ENCODE assay signal across 8 cellular contexts in the genomic region with DNA sequence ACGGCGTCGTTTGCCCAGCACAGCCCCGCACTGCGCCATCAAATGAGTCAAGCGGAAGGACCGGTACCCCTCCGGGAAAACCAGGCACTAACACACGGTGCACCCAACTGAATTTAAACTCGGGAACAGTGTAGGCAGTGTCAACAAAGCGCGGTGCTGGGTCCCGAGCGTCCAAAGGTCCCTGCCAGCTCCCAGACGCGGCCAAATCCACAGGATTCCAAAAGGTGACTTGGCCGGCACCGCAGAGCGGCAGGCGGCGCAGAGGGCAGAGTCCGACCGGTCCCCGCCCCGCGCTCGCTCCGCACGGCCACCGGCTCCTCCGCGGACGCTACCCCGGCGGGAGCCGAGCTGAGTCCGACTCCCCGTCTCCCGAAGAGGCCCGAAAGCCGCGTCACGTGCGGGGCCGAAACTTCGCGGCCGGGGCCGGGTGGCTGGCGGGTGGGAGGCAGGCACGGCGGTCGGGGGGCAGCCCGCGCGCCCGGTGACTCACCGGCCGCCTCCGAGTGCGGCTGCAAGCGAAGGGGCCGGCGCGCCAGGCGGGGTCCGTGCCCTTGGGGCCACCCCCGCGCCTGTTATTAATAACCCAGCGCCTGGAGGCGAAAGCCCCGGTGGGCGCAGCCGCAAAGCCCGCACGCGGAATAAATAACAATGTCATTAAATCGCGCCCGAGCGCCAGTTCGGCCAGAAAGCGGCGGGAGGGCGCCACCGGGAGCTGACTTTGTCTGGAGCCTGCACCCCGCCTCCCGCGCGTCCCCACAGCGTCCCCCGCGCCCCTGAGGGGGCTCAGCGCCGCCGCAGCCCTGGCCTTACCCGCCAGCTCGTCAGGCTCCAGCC. TPM values are rescaled to one million over a fixed set of nuclear protein-coding genes. Genes with fewer than 3 reads are reported as not detected.
DNase-seq lines count a peak whose midpoint lies in the region; ATAC-seq, FAIRE-seq and TF ChIP-seq lines count a peak whose summit lies in the region.

No MANE protein-coding gene starts in this region.

- no peak overlapping the region for H3K27ac Mint-ChIP-seq in activated CD8-positive, alpha-beta T cell treated with anti-CD3 and anti-CD28 coated beads for 36 hours

- ATAC-seq in HG02759 (IDR thresholded peaks at IDR 0.05; ENCODE audit: unreplicated experiment) (peak; percentile 47), mucosa of descending colon (peak; percentile 86)
- ATAC-seq in activated CD8-positive, alpha-beta T cell treated with anti-CD3 and anti-CD28 coated beads for 36 hours: peak; percentile 47

- H3K27ac ChIP-seq in esophagus muscularis mucosa (replicated peaks in 1 of 4) (peak overlapping the region; percentile 95 to 98 (median 96)), subcutaneous abdominal adipose tissue (ENCODE audit: low read depth, low read length) (peak overlapping the region; percentile 98)

- TF ChIP-seq EP300 in esophagus muscularis mucosa (IDR thresholded peaks at IDR 0.05): no peak

- DNase-seq in ACHN: peak; percentile 85
- peak; percentile 45 for DNase-seq in GM12891 (ENCODE audit: insufficient read length, low spot score)
- peak; percentile 41 to 93 (median 89) for DNase-seq in NCI-H1417 (lab: John Stamatoyannopoulos, UW)
- DNase-seq in activated CD8-positive, alpha-beta T cell treated with anti-CD3 and anti-CD28 coated beads for 36 hours: peak; percentile 39
- DNase-seq in esophagus muscularis mucosa (ENCODE audit: extremely low spot score): no peak
- DNase-seq in mucosa of descending colon: peak; percentile 71 to 84 (median 80)

- H3K9ac ChIP-seq in subcutaneous abdominal adipose tissue (ENCODE audit: low read length in 5 of 5): peak overlapping the region; percentile 73 to 92 (median 90)

- H3K4me3 ChIP-seq in esophagus muscularis mucosa: peak overlapping the region; percentile 93 to 97 (median 96)
- H3K4me3 ChIP-seq in mucosa of descending colon: peak overlapping the region; percentile 67
- peak overlapping the region; percentile 71 to 94 (median 82) for H3K4me3 ChIP-seq in subcutaneous abdominal adipose tissue (ENCODE audit: low read depth in 1 of 5, low read length in 5 of 5)

- intact Hi-C loops in activated CD8-positive, alpha-beta T cell treated with anti-CD3 and anti-CD28 coated beads for 36 hours (cut with micrococcal nuclease): no loop called here
- intact Hi-C loops in esophagus muscularis mucosa (cut with DNase I) (loop anchor here (10.0 kb wide), 1 partner anchor 95 kb away; no protein-coding TSS in a partner anchor), mucosa of descending colon (cut with DNase I, micrococcal nuclease) (no loop called here)

- FAIRE-seq in GM12891 (lab: Jason Lieb, UNC): peak; percentile 78

- POLR2A ChIA-PET in activated CD8-positive, alpha-beta T cell treated with anti-CD3 and anti-CD28 coated beads for 36 hours (lab: Charles Lee): interaction anchor here (0.6 kb wide), 1 partner anchor 432 kb away, joined by 3 read pairs; no protein-coding TSS in a partner anchor

- 0% methylated on average over 8 of the region's 98 CpGs for WGBS in esophagus muscularis mucosa

- peaks cover 10% of the 10 kb centered on the region for H3K4me1 Mint-ChIP-seq in activated CD8-positive, alpha-beta T cell treated with anti-CD3 and anti-CD28 coated beads for 36 hours (ENCODE audit: low read depth)

- no peaks in the 10 kb centered on the region for H3K27me3 ChIP-seq in esophagus muscularis mucosa
- H3K27me3 ChIP-seq in subcutaneous abdominal adipose tissue (ENCODE audit: control insufficient read depth in 5 of 5, insufficient read depth in 4 of 5, low read length in 5 of 5): no peaks in the 10 kb centered on the region

- CTCF ChIA-PET in activated CD8-positive, alpha-beta T cell treated with anti-CD3 and anti-CD28 coated beads for 36 hours (lab: Charles Lee): interaction anchor here (0.6 to 0.9 kb wide), 2 partner anchors 16 to 30 kb away, joined by 3 read pairs; no protein-coding TSS in a partner anchor

- no peak for TF ChIP-seq CTCF in activated CD8-positive, alpha-beta T cell treated with anti-CD3 and anti-CD28 coated beads for 36 hours (IDR thresholded peaks at IDR 0.05)
- TF ChIP-seq CTCF in esophagus muscularis mucosa (IDR thresholded peaks at IDR 0.05): no peak
- peak; percentile 4 for TF ChIP-seq CTCF in mucosa of descending colon (IDR thresholded peaks at IDR 0.05)

- TF ChIP-seq POLR2A in GM12891 (IDR thresholded peaks at IDR 0.05; ENCODE audit: low read depth, low read length) (no peak; the same call in 1 of the 2 replicates), esophagus muscularis mucosa (IDR thresholded peaks at IDR 0.05; ENCODE audit: low read depth) (no peak)

- H3K9me3 Mint-ChIP-seq in activated CD8-positive, alpha-beta T cell treated with anti-CD3 and anti-CD28 coated beads for 36 hours: peaks cover 4% of the 10 kb centered on the region

- H3K36me3 Mint-ChIP-seq in activated CD8-positive, alpha-beta T cell treated with anti-CD3 and anti-CD28 coated beads for 36 hours (ENCODE audit: low read depth): no peaks in the 10 kb centered on the region

- in situ Hi-C loops in ACHN (cut with HindIII; ENCODE audit: low pct_ligation_motif_present, low pct_unique_long_range_greater_than_20kb, low sequenced_read_pairs): no loop called here

- H3K27me3 Mint-ChIP-seq in activated CD8-positive, alpha-beta T cell treated with anti-CD3 and anti-CD28 coated beads for 36 hours: peaks cover 46% of the 10 kb centered on the region

- H3K4me3 Mint-ChIP-seq in activated CD8-positive, alpha-beta T cell treated with anti-CD3 and anti-CD28 coated beads for 36 hours: peak overlapping the region; percentile 69

- no peaks in the 10 kb centered on the region for H3K9me3 ChIP-seq in esophagus muscularis mucosa
- no peaks in the 10 kb centered on the region for H3K9me3 ChIP-seq in mucosa of descending colon
- H3K9me3 ChIP-seq in subcutaneous abdominal adipose tissue (ENCODE audit: control insufficient read depth in 5 of 5, low read length in 5 of 5): no peaks in the 10 kb centered on the region

- H3K4me1 ChIP-seq in esophagus muscularis mucosa (peaks cover 14 to 37% (median 33%) of the 10 kb centered on the region in 4 donors), mucosa of descending colon (ENCODE audit: low read depth) (no peaks in the 10 kb centered on the region), subcutaneous abdominal adipose tissue (ENCODE audit: control insufficient read depth in 5 of 5, insufficient read depth in 5 of 5, low read length in 5 of 5) (peaks cover 0 to 27% (median 19%) of the 10 kb centered on the region in 5 donors)

- H3K36me3 ChIP-seq in esophagus muscularis mucosa: no peaks in the 10 kb centered on the region
- H3K36me3 ChIP-seq in mucosa of descending colon (ENCODE audit: low read depth): no peaks in the 10 kb centered on the region
- no peaks in the 10 kb centered on the region for H3K36me3 ChIP-seq in subcutaneous abdominal adipose tissue (ENCODE audit: control insufficient read depth in 5 of 5, insufficient read depth in 5 of 5, low read length in 5 of 5)

TF ChIP-seq in GM12891, 5 proteins besides CTCF, POLR2A, EP300 and RAD21:
- TF ChIP-seq SPI1 (IDR thresholded peaks at IDR 0.05; ENCODE audit: low read depth, low read length) (no peak), TAF1 (IDR thresholded peaks at IDR 0.05; ENCODE audit: low read depth, low read length) (0 out of 2 replicates have a peak, but pooled peaks have one; percentile 1), PAX5 (IDR thresholded peaks at IDR 0.05; ENCODE audit: insufficient read depth, low read length, severe bottlenecking) (no peak), POU2F2 (IDR thresholded peaks at IDR 0.05; ENCODE audit: low read depth, low read length) (no peak), POLR2AphosphoS5 (IDR thresholded peaks at IDR 0.05; ENCODE audit: low read depth, low read length) (no peak)

RNA-seq across cellular contexts. Expression of gene DENND5B, which starts 0.8 kb away (rescaled TPM):
- polyA plus RNA-seq in GM12891 (2012; ENCODE audit: low read depth, missing spikeins): 4.0 TPM
- under 1 TPM; 0.31 to 0.43 TPM for total RNA-seq in activated CD8-positive, alpha-beta T cell treated with anti-CD3 and anti-CD28 coated beads for 36 hours
- 10 to 100 TPM; 15.7 to 19.1 (median 18.5) TPM for total RNA-seq in esophagus muscularis mucosa
- total RNA-seq in mucosa of descending colon: 10 to 100 TPM; 10.4 to 20.3 (median 12.8) TPM

Comparison
In these comparisons a context has a peak if more than half of its experiments do, and no peak if none do; other contexts are left out.
1. RNA of gene DENND5B, which starts 0.8 kb away (total RNA-seq): 15.7 to 19.1 TPM in esophagus muscularis mucosa and 10.4 to 20.3 TPM in mucosa of descending colon; 0.31 to 0.43 TPM in activated CD8-positive, alpha-beta T cell treated with anti-CD3 and anti-CD28 coated beads for 36 hours; every median in the first group is over 4 times any median in the second.
2. Peak in every context shown above with its lines, with median percentiles within 50 percentile points of each other: ATAC-seq and H3K4me3 ChIP-seq.